In the genomic region with DNA sequence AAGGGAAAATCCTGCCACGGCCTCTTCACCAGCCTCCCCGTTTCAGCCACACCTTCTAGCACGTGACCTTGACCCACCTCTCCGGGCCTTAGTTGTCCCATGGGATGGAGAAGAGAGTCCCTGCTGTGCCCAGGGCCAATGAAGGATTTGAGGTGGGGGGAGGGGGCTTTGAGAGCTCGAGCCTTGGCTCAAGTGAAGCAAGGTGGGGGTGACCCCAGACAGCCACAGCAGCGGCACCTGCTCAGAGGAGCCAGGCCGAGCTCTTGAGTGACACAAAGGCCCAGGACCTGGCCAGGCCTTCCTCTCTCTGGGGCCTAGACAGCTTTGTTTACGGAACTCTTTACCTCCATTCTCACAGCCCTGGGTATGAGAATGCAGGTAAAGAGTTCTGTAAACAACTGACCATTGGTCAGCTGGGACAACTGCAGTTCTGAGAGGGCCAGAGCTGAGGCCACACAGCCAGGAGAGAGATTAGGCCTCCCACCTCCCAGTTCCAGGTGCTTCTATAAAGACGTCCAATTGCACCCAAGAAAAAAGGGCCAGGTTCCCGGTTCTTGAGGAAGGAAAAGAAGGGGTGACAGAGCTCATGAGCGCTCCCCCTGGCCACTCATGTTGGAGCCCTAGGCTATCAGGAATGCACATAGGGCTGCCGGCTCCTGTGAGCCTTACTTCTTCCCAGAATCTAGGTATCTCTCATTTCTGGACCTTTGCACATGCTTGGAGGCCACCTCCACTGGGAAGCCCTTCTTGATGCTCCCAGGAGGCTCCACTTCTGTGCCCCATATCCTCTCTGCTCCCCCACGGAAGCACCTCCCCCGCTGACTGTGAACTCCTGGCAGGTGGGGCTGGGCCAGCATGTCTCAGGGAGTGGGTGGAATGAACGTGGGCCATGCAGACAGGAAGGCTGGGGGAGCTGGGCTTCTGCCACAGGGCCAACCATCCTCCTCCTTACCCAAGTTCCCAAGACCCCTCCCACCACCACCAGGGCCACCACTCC, we compare ENCODE assay signal across 1 cellular context.
TF ChIP-seq lines count a peak whose summit lies in the region.

No MANE protein-coding gene starts in this region.

TF ChIP-seq in WTC11, 78 proteins besides CTCF, POLR2A, EP300 and RAD21:
- TF ChIP-seq, protein P1, sequence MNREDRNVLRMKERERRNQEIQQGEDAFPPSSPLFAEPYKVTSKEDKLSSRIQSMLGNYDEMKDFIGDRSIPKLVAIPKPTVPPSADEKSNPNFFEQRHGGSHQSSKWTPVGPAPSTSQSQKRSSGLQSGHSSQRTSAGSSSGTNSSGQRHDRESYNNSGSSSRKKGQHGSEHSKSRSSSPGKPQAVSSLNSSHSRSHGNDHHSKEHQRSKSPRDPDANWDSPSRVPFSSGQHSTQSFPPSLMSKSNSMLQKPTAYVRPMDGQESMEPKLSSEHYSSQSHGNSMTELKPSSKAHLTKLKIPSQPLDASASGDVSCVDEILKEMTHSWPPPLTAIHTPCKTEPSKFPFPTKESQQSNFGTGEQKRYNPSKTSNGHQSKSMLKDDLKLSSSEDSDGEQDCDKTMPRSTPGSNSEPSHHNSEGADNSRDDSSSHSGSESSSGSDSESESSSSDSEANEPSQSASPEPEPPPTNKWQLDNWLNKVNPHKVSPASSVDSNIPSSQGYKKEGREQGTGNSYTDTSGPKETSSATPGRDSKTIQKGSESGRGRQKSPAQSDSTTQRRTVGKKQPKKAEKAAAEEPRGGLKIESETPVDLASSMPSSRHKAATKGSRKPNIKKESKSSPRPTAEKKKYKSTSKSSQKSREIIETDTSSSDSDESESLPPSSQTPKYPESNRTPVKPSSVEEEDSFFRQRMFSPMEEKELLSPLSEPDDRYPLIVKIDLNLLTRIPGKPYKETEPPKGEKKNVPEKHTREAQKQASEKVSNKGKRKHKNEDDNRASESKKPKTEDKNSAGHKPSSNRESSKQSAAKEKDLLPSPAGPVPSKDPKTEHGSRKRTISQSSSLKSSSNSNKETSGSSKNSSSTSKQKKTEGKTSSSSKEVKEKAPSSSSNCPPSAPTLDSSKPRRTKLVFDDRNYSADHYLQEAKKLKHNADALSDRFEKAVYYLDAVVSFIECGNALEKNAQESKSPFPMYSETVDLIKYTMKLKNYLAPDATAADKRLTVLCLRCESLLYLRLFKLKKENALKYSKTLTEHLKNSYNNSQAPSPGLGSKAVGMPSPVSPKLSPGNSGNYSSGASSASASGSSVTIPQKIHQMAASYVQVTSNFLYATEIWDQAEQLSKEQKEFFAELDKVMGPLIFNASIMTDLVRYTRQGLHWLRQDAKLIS (CRISPR knock-in tag; IDR thresholded peaks at IDR 0.05; ENCODE audit: borderline replicate concordance), result no peak
- TF ChIP-seq RELA (CRISPR knock-in tag; IDR thresholded peaks at IDR 0.05; ENCODE audit: borderline replicate concordance) (no peak), IRF2 (CRISPR knock-in tag; IDR thresholded peaks at IDR 0.05; ENCODE audit: borderline replicate concordance, low read depth) (no peak), ELF4 (CRISPR knock-in tag; IDR thresholded peaks at IDR 0.05; ENCODE audit: low read depth) (no peak), ZNF423 (CRISPR knock-in tag; IDR thresholded peaks at IDR 0.05) (no peak)
- TF ChIP-seq, protein P2, sequence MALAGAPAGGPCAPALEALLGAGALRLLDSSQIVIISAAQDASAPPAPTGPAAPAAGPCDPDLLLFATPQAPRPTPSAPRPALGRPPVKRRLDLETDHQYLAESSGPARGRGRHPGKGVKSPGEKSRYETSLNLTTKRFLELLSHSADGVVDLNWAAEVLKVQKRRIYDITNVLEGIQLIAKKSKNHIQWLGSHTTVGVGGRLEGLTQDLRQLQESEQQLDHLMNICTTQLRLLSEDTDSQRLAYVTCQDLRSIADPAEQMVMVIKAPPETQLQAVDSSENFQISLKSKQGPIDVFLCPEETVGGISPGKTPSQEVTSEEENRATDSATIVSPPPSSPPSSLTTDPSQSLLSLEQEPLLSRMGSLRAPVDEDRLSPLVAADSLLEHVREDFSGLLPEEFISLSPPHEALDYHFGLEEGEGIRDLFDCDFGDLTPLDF (CRISPR knock-in tag; IDR thresholded peaks at IDR 0.05), result no peak
TF ChIP-seq in WTC11: peak in this region for 0.
